7 cellular contexts compared by ENCODE assay signal in genomic region chr2:89582816-89583215, GRCh38.
DNase-seq lines count a peak whose midpoint lies in the region; ATAC-seq, FAIRE-seq and TF ChIP-seq lines count a peak whose summit lies in the region.
"Not testable (repeated sequence)": the region's sequence is repeated elsewhere in the genome, so short reads cannot be mapped to it uniquely, and the experiment has no call there.

No MANE protein-coding gene starts in this region.

- H3K4me1 ChIP-seq in heart right ventricle; mesenchymal stem cell (ENCODE audit: control insufficient read depth, insufficient read depth, low read depth, low read length); small intestine (ENCODE audit: control insufficient read depth in 2 of 2, insufficient read depth in 1 of 2, low read depth in 1 of 2, low read length in 1 of 2): not testable (repeated sequence)

- H2AK5ac ChIP-seq in mesenchymal stem cell (ENCODE audit: low read length, severe bottlenecking): not testable (repeated sequence)

- H3K18ac ChIP-seq in mesenchymal stem cell (ENCODE audit: low read depth in 1 of 2, low read length in 2 of 2): not testable (repeated sequence)

- ATAC-seq in heart right ventricle: not testable (repeated sequence)

- DNase-seq in ELF-1 (ENCODE audit: low read depth, low spot score) (peak; percentile 1), RCC 7860 (ENCODE audit: low spot score) (peak; percentile 5), choroid plexus epithelial cell (ENCODE audit: low read depth) (peak; percentile 59), fibroblast of the aortic adventitia (ENCODE audit: low read depth) (peak; percentile 36), heart right ventricle (peak; percentile 66 to 68), mesenchymal stem cell (peak; percentile 13), small intestine (peak; percentile 44)

- H4K8ac ChIP-seq in mesenchymal stem cell (ENCODE audit: low read length): not testable (repeated sequence)

- intact Hi-C loops in heart right ventricle (cut with DNase I): not testable (repeated sequence)

- not testable (repeated sequence) for H2BK120ac ChIP-seq in mesenchymal stem cell (ENCODE audit: low read depth, low read length)

- not testable (repeated sequence) for H2BK15ac ChIP-seq in mesenchymal stem cell (ENCODE audit: low read depth, poor library complexity, severe bottlenecking)

- not testable (repeated sequence) for H3K14ac ChIP-seq in mesenchymal stem cell (ENCODE audit: low read length in 2 of 2)

- H3K36me3 ChIP-seq in heart right ventricle; mesenchymal stem cell (ENCODE audit: control insufficient read depth in 1 of 2, insufficient read depth in 2 of 2, low read depth in 1 of 2, low read length in 2 of 2); small intestine (ENCODE audit: control insufficient read depth in 2 of 2, insufficient read depth in 2 of 2, low read length in 2 of 2): not testable (repeated sequence)

- H3K4me3 ChIP-seq in choroid plexus epithelial cell (ENCODE audit: low read depth, low read length); fibroblast of the aortic adventitia (ENCODE audit: low read depth, low read length); heart right ventricle; mesenchymal stem cell (ENCODE audit: insufficient read depth in 1 of 2, low read depth in 1 of 2, low read length in 2 of 2); small intestine (ENCODE audit: low read depth in 1 of 2, low read length in 2 of 2): not testable (repeated sequence)

- not testable (repeated sequence) for H3K9ac ChIP-seq in mesenchymal stem cell (ENCODE audit: low read length)

- 55 to 61% methylated on average over 5 of the region's 17 CpGs for WGBS in heart right ventricle, 2 donors
- WGBS in mesenchymal stem cell: no CpG with 5 or more reads among the region's 17 CpGs
- 22 to 63% methylated on average over 4 of the region's 17 CpGs; no CpG with 5 or more reads in 1 of the 3 donors for WGBS in small intestine, 3 donors

- H3K4ac ChIP-seq in mesenchymal stem cell (ENCODE audit: low read depth in 1 of 2, low read length in 2 of 2): not testable (repeated sequence)

- H3K27me3 ChIP-seq in heart right ventricle; mesenchymal stem cell (ENCODE audit: control insufficient read depth in 1 of 2, insufficient read depth in 1 of 2, low read length in 2 of 2); small intestine (ENCODE audit: control insufficient read depth in 2 of 2, insufficient read depth in 2 of 2, low read length in 2 of 2): not testable (repeated sequence)

- H3K4me2 ChIP-seq in mesenchymal stem cell (ENCODE audit: low read length, poor library complexity, severe bottlenecking): not testable (repeated sequence)

- FAIRE-seq in RCC 7860 (lab: Jason Lieb, UNC); small intestine (lab: Jason Lieb, UNC): not testable (repeated sequence)

- not testable (repeated sequence) for H2BK5ac ChIP-seq in mesenchymal stem cell (ENCODE audit: low read depth, low read length, poor library complexity, severe bottlenecking)

- not testable (repeated sequence) for H2AFZ ChIP-seq in mesenchymal stem cell (ENCODE audit: low read depth, low read length)

- H3K27ac ChIP-seq in heart right ventricle; mesenchymal stem cell (ENCODE audit: low read length, poor library complexity, severe bottlenecking); small intestine (ENCODE audit: low read depth in 1 of 2, low read length in 1 of 2): not testable (repeated sequence)

- not testable (repeated sequence) for TF ChIP-seq CTCF in choroid plexus epithelial cell (conservative IDR thresholded peaks at IDR 0.05; ENCODE audit: low read depth, low read length); fibroblast of the aortic adventitia (IDR thresholded peaks at IDR 0.05; ENCODE audit: insufficient read depth, low read length); heart right ventricle (IDR thresholded peaks at IDR 0.05)

- not testable (repeated sequence) for H3K23ac ChIP-seq in mesenchymal stem cell (ENCODE audit: low read length in 2 of 2)

- H2BK12ac ChIP-seq in mesenchymal stem cell (ENCODE audit: low read length in 2 of 2): not testable (repeated sequence)

- H3K9me3 ChIP-seq in heart right ventricle; mesenchymal stem cell (ENCODE audit: control insufficient read depth, low read length); small intestine (ENCODE audit: control insufficient read depth, low read depth): not testable (repeated sequence)

- H4K91ac ChIP-seq in mesenchymal stem cell (ENCODE audit: low read length): not testable (repeated sequence)

- not testable (repeated sequence) for H3K79me1 ChIP-seq in mesenchymal stem cell (replicated peaks; ENCODE audit: low read length, poor library complexity, severe bottlenecking)

Comparison
In these comparisons a context has a peak if more than half of its experiments do, and no peak if none do; other contexts are left out.
1. DNase-seq: peak in every context shown above with its lines; median percentile 67 in heart right ventricle; 59 in choroid plexus epithelial cell; 44 in small intestine; 36 in fibroblast of the aortic adventitia; 13 in mesenchymal stem cell; 5 in RCC 7860; 1 in ELF-1.